In the genomic region with DNA sequence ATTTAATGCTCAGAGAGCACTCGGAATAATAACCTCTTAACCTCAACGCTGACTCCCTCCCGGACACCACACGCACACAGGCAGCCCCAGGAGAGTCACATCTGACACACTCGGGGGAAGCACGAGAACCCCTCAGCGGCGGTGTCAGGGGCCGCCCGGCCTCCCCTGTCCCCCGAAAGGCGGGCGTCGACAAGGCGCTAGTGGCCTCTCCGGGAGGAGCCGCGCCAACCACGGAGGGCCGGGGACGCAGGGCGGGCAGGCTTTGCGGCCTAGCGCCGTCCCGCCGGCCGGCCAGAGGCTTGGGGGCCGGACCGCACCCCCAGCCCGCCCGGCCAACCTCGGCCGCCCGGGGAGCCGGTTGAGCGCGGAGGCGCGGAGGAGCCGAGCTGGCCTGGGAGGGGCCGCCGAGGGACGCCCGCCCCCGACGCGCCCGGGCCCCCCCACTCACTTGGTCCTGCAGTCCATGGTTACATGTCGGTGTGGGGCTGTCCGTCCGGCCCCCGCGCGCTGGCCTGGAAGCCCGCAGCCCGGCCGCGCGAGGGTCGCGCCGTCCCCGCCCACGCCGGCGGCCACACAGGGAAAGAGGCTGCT, we compare ENCODE assay signal across 8 cellular contexts. TPM values are rescaled to one million over a fixed set of nuclear protein-coding genes. Genes with fewer than 3 reads are reported as not detected.
DNase-seq lines count a peak whose midpoint lies in the region; ATAC-seq and TF ChIP-seq lines count a peak whose summit lies in the region.

No MANE protein-coding gene starts in this region.

- peaks cover 61% of the 10 kb centered on the region for H3K4me1 Mint-ChIP-seq in HFFc6 (ENCODE audit: low read depth)
- peaks cover 35 to 76% (median 66%) of the 10 kb centered on the region in 7 donors for H3K4me1 Mint-ChIP-seq in naive thymus-derived CD4-positive, alpha-beta T cell
- H3K4me1 Mint-ChIP-seq in stimulated activated naive CD8-positive, alpha-beta T cell treated with anti-CD3 and anti-CD28 coated beads, Interleukin-15, amount 100 ng/mL, for 72 hours: peaks cover 67% of the 10 kb centered on the region

- no peaks in the 10 kb centered on the region for H3K9me3 Mint-ChIP-seq in HFFc6
- peaks cover 0 to 3% (median 0%) of the 10 kb centered on the region in 11 donors for H3K9me3 Mint-ChIP-seq in naive thymus-derived CD4-positive, alpha-beta T cell
- peaks cover 0 to 5% of the 10 kb centered on the region in 2 donors for H3K9me3 Mint-ChIP-seq in stimulated activated naive CD8-positive, alpha-beta T cell treated with anti-CD3 and anti-CD28 coated beads, Interleukin-15, amount 100 ng/mL, for 72 hours

- H3K27ac ChIP-seq in esophagus (ENCODE audit: low read depth in 2 of 2, low read length in 1 of 2): peak overlapping the region; percentile 94 to 96
- peak overlapping the region; percentile 74 for H3K27ac ChIP-seq in naive thymus-derived CD4-positive, alpha-beta T cell (ENCODE audit: low read depth, low read length)

- 0 to 1% methylated on average over 39 to 67 of the region's 67 CpGs for WGBS in esophagus, 2 donors

- H3K4me3 Mint-ChIP-seq in HFFc6: peak overlapping the region; percentile 92
- H3K4me3 Mint-ChIP-seq in naive thymus-derived CD4-positive, alpha-beta T cell: peak overlapping the region; percentile 86 to 98 (median 92)
- H3K4me3 Mint-ChIP-seq in stimulated activated naive CD8-positive, alpha-beta T cell treated with anti-CD3 and anti-CD28 coated beads, Interleukin-15, amount 100 ng/mL, for 72 hours: peak overlapping the region; percentile 86 to 88

- ATAC-seq in naive thymus-derived CD4-positive, alpha-beta T cell: peak; percentile 50
- ATAC-seq in stimulated activated naive CD8-positive, alpha-beta T cell treated with anti-CD3 and anti-CD28 coated beads, Interleukin-15, amount 100 ng/mL, for 72 hours: peak; percentile 70

- H3K27ac Mint-ChIP-seq in HFFc6: peak overlapping the region; percentile 89
- peak overlapping the region; percentile 85 to 98 (median 94) for H3K27ac Mint-ChIP-seq in naive thymus-derived CD4-positive, alpha-beta T cell
- peak overlapping the region; percentile 91 to 95 for H3K27ac Mint-ChIP-seq in stimulated activated naive CD8-positive, alpha-beta T cell treated with anti-CD3 and anti-CD28 coated beads, Interleukin-15, amount 100 ng/mL, for 72 hours

- POLR2A ChIA-PET in naive thymus-derived CD4-positive, alpha-beta T cell (lab: Charles Lee): interaction anchor here (1.0 to 1.4 kb wide), 2 partner anchors 135 to 907 kb away, joined by 3 read pairs; no protein-coding TSS in a partner anchor

- TF ChIP-seq CTCF in HFFc6 (IDR thresholded peaks at IDR 0.05) (no peak), NB4 (IDR thresholded peaks at IDR 0.05; ENCODE audit: low read depth, low read length) (no peak)

- CTCF ChIA-PET in naive thymus-derived CD4-positive, alpha-beta T cell (lab: Charles Lee): no interaction called here

- TF ChIP-seq POLR2A in NB4 (IDR thresholded peaks at IDR 0.05; ENCODE audit: extremely low read depth, insufficient read length): peak; percentile 64

- H3K36me3 Mint-ChIP-seq in HFFc6 (ENCODE audit: low read depth): peaks cover 8% of the 10 kb centered on the region; the same call in 1 of the 2 replicates
- peaks cover 0 to 19% (median 0%) of the 10 kb centered on the region in 5 donors for H3K36me3 Mint-ChIP-seq in naive thymus-derived CD4-positive, alpha-beta T cell

- intact Hi-C loops in naive thymus-derived CD4-positive, alpha-beta T cell (cut with micrococcal nuclease): loop anchor here (1.0 to 10.0 kb wide), 17 partner anchors 10 to 1160 kb away; a partner anchor contains a TSS

- H3K36me3 ChIP-seq in esophagus (ENCODE audit: control insufficient read depth in 2 of 2, insufficient read depth in 2 of 2, low read length in 1 of 2): no peaks in the 10 kb centered on the region
- no peaks in the 10 kb centered on the region for H3K36me3 ChIP-seq in naive thymus-derived CD4-positive, alpha-beta T cell (ENCODE audit: control insufficient read depth in 2 of 3, insufficient read depth in 3 of 3, low read length in 3 of 3)

- DNase-seq in DMS53 (lab: John Stamatoyannopoulos, UW) (peak; percentile 70), DMS53 treated with DMSO at 0.1 percent for 48 hours (lab: John Stamatoyannopoulos, UW; ENCODE audit: unreplicated experiment) (no peak), HFFc6 (peak; percentile 29), NB4 (ENCODE audit: low read depth) (peak; percentile 78), activated T-cell treated with anti-CD3 and anti-CD28 coated beads for 1 hour (ENCODE audit: low read depth) (peak; percentile 25)
- DNase-seq in naive thymus-derived CD4-positive, alpha-beta T cell: peak; percentile 20 to 57 (median 38)
- DNase-seq in stimulated activated naive CD8-positive, alpha-beta T cell treated with anti-CD3 and anti-CD28 coated beads, Interleukin-15, amount 100 ng/mL, for 72 hours: peak; percentile 72 to 76

- H3K4me1 ChIP-seq in esophagus (ENCODE audit: control insufficient read depth in 2 of 2, insufficient read depth in 2 of 2, low read length in 1 of 2): no peaks in the 10 kb centered on the region
- peaks cover 19 to 34% of the 10 kb centered on the region in 2 donors for H3K4me1 ChIP-seq in naive thymus-derived CD4-positive, alpha-beta T cell (ENCODE audit: control insufficient read depth in 2 of 2, insufficient read depth in 2 of 2, low read length in 2 of 2)

- no peaks in the 10 kb centered on the region for H3K27me3 ChIP-seq in esophagus (ENCODE audit: control insufficient read depth in 1 of 2, insufficient read depth in 2 of 2, low read length in 2 of 2)
- no peaks in the 10 kb centered on the region for H3K27me3 ChIP-seq in naive thymus-derived CD4-positive, alpha-beta T cell (ENCODE audit: control insufficient read depth in 2 of 2, insufficient read depth in 2 of 2, low read length in 2 of 2)

- H3K4me3 ChIP-seq in NB4 (ENCODE audit: low read depth, low read length) (peak overlapping the region; percentile 94), esophagus (ENCODE audit: low read depth in 1 of 2, low read length in 2 of 2) (peak overlapping the region; percentile 86 to 90)
- H3K4me3 ChIP-seq in naive thymus-derived CD4-positive, alpha-beta T cell (ENCODE audit: low read length): peak overlapping the region; percentile 68

- H3K27me3 Mint-ChIP-seq in HFFc6 (ENCODE audit: insufficient read depth): peaks cover 1% of the 10 kb centered on the region; the same call in 1 of the 2 replicates
- H3K27me3 Mint-ChIP-seq in naive thymus-derived CD4-positive, alpha-beta T cell: no peaks in the 10 kb centered on the region
- no peaks in the 10 kb centered on the region for H3K27me3 Mint-ChIP-seq in stimulated activated naive CD8-positive, alpha-beta T cell treated with anti-CD3 and anti-CD28 coated beads, Interleukin-15, amount 100 ng/mL, for 72 hours

- no peaks in the 10 kb centered on the region for H3K9me3 ChIP-seq in esophagus (ENCODE audit: control insufficient read depth in 2 of 2, insufficient read depth in 1 of 2, low read depth in 1 of 2, low read length in 1 of 2)
- H3K9me3 ChIP-seq in naive thymus-derived CD4-positive, alpha-beta T cell (ENCODE audit: control insufficient read depth in 2 of 3, low read length in 3 of 3): no peaks in the 10 kb centered on the region

RNA-seq across cellular contexts. Expression of a gene that starts 0.5 kb away (rescaled TPM):
- 1 to 10 TPM; 6.4 to 9.0 (median 7.7) TPM for total RNA-seq in HFFc6 (2021; fragmentation: NEBNext Ultra II Directional; extraction: Animal tissue kit (Norgen Biotek cat#: 25700))
- 1 to 10 TPM; 3.4 to 4.8 TPM for polyA plus RNA-seq in esophagus
- 10 to 100 TPM; 14.2 to 28.7 (median 23.2) TPM for total RNA-seq in naive thymus-derived CD4-positive, alpha-beta T cell
- 1 to 10 TPM; 7.3 to 8.7 TPM for polyA plus RNA-seq in naive thymus-derived CD4-positive, alpha-beta T cell
